In the genomic region with DNA sequence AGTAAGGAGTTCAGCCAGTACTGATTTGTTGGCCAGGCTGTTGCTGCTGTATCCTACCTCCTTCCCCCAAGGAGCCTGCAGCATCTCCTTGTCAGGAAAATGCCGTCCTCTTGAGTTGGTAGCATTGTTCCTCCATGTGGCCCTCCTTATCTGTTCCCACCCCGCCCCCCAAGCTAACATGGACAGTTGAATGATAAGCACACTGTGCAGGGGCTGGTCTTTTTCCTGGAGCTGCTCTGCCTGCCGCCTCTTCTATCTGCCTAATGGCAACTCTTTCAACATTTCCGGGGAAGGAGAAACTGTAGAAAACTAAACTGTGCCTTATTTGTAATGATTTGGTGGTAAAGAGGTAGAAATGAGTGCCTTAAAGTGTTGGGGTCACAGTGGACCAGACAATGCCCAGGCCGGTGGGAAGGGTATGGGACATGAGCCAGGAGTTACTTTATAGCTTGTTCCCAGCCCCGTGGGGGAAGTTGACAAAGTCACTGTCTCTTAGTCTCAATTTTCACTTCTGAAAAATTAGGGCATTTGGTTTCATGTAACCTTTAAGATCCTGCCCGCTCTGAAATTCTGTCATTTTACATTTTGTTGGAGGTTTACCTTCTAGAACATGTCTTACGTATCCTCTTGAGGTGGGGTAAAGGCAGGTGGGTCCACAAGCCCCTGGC, we compare ENCODE assay signal across 13 cellular contexts. TPM values are rescaled to one million over a fixed set of nuclear protein-coding genes. Genes with fewer than 3 reads are reported as not detected.
DNase-seq lines count a peak whose midpoint lies in the region; ATAC-seq and TF ChIP-seq lines count a peak whose summit lies in the region.
"Had no signal": no experiment of that assay in that cellular context is flagged by ENCODE, and none has a peak within 500 bp of the region (broad histone marks: within the 10 kb centered on the region; RNA-seq: fewer than 3 reads in every experiment).

No MANE protein-coding gene starts in this region.

- TF ChIP-seq CTCF in LNCaP clone FGC (IDR thresholded peaks at IDR 0.05; ENCODE audit: control insufficient read depth, extremely low read depth, insufficient read depth) = no peak

- no peaks in the 10 kb centered on the region for H3K9me3 ChIP-seq in skeletal muscle tissue (ENCODE audit: control insufficient read depth in 3 of 3, low read length in 3 of 3)

- no peaks in the 10 kb centered on the region for H3K27me3 ChIP-seq in skeletal muscle tissue (ENCODE audit: control insufficient read depth in 3 of 3, insufficient read depth in 3 of 3, low read length in 3 of 3)

- peaks cover 0 to 4% (median 0%) of the 10 kb centered on the region in 3 donors for H3K36me3 ChIP-seq in skeletal muscle tissue (ENCODE audit: control insufficient read depth in 3 of 3, insufficient read depth in 3 of 3, low read length in 3 of 3)

- peaks cover 88% of the 10 kb centered on the region for H3K4me1 Mint-ChIP-seq in activated T-cell treated with anti-CD3 and anti-CD28 coated beads, Interleukin-2, amount 50 U/mL, for 72 hours (ENCODE audit: low read depth)
- peaks cover 86% of the 10 kb centered on the region for H3K4me1 Mint-ChIP-seq in dendritic cell treated with granulocyte-macrophage colony-stimulating factor and Interleukin-4, amounts not matched to agents 40 ng/mL and 50 ng/mL, for 4 days (ENCODE audit: low read depth)

- H3K4me3 ChIP-seq in LNCaP clone FGC (ENCODE audit: low read depth, low read length) (peak overlapping the region; percentile 14; the same call in 1 of the 2 replicates), skeletal muscle tissue (ENCODE audit: low read length in 3 of 3) (no peak overlapping the region)

- peak overlapping the region; percentile 3 to 28 (median 10) for H3K9ac ChIP-seq in skeletal muscle tissue (ENCODE audit: low read depth in 1 of 3, low read length in 3 of 3)

- H3K36me3 Mint-ChIP-seq in activated T-cell treated with anti-CD3 and anti-CD28 coated beads, Interleukin-2, amount 50 U/mL, for 72 hours (ENCODE audit: insufficient read depth in 2 of 2) = peaks cover 0 to 5% of the 10 kb centered on the region in 2 donors
- H3K36me3 Mint-ChIP-seq in dendritic cell treated with granulocyte-macrophage colony-stimulating factor and Interleukin-4, amounts not matched to agents 40 ng/mL and 50 ng/mL, for 4 days (ENCODE audit: low read depth) = peaks cover 24% of the 10 kb centered on the region
- H3K36me3 Mint-ChIP-seq: natural killer cell treated with Interleukin-12 subunit alpha and Interleukin-12 subunit beta and Interleukin-15 and Interleukin-18, amount 100 ng/mL, for 72 hours had no signal

- peaks cover 54 to 61% (median 59%) of the 10 kb centered on the region in 3 donors for H3K4me1 ChIP-seq in skeletal muscle tissue (ENCODE audit: control insufficient read depth in 3 of 3, insufficient read depth in 3 of 3, low read length in 3 of 3)

- DNase-seq in activated T-cell treated with anti-CD3 and anti-CD28 coated beads, Interleukin-2, amount 50 U/mL, for 72 hours = no peak
- no peak for DNase-seq in activated T-cell treated with anti-CD3 and anti-CD28 coated beads, Interleukin-2, amount 50 U/mL, for 1 hour
- no peak for DNase-seq in LNCaP clone FGC (ENCODE audit: low read depth)
- no peak for DNase-seq in activated gamma-delta T cell (lab: John Stamatoyannopoulos, UW)
- no peak for DNase-seq in stimulated activated CD4-positive, alpha-beta T cell treated with anti-CD3 and anti-CD28 coated beads, Interleukin-2, amount 100 ng/mL, for 24 hours
- DNase-seq: activated naive CD4-positive, alpha-beta T cell treated with anti-CD3 and anti-CD28 coated beads, Interleukin-2, amount 10 ng/mL, durations not matched to agents 7 days and 5 days; cortex of kidney; RPMI8226 had no signal

- intact Hi-C loops in dendritic cell treated with granulocyte-macrophage colony-stimulating factor and Interleukin-4, amounts not matched to agents 40 ng/mL and 50 ng/mL, for 4 days (cut with micrococcal nuclease) = loop anchor here (10.0 kb wide), 2 partner anchors 49 to 121 kb away; no protein-coding TSS in a partner anchor

- H3K9me3 Mint-ChIP-seq in activated T-cell treated with anti-CD3 and anti-CD28 coated beads, Interleukin-2, amount 50 U/mL, for 72 hours = no peaks in the 10 kb centered on the region
- no peaks in the 10 kb centered on the region for H3K9me3 Mint-ChIP-seq in dendritic cell treated with granulocyte-macrophage colony-stimulating factor and Interleukin-4, amounts not matched to agents 40 ng/mL and 50 ng/mL, for 4 days
- H3K9me3 Mint-ChIP-seq: activated naive CD4-positive, alpha-beta T cell treated with anti-CD3 and anti-CD28 coated beads, Interleukin-2, amount 10 ng/mL, durations not matched to agents 7 days and 5 days; natural killer cell treated with Interleukin-12 subunit alpha and Interleukin-12 subunit beta and Interleukin-15 and Interleukin-18, amount 100 ng/mL, for 72 hours had no signal

- H3K4me3 Mint-ChIP-seq in activated T-cell treated with anti-CD3 and anti-CD28 coated beads, Interleukin-2, amount 50 U/mL, for 72 hours = peak overlapping the region; percentile 15 to 39
- H3K4me3 Mint-ChIP-seq in dendritic cell treated with granulocyte-macrophage colony-stimulating factor and Interleukin-4, amounts not matched to agents 40 ng/mL and 50 ng/mL, for 4 days = peak overlapping the region; percentile 45
- H3K4me3 Mint-ChIP-seq: activated naive CD4-positive, alpha-beta T cell treated with anti-CD3 and anti-CD28 coated beads, Interleukin-2, amount 10 ng/mL, durations not matched to agents 7 days and 5 days; natural killer cell treated with Interleukin-12 subunit alpha and Interleukin-12 subunit beta and Interleukin-15 and Interleukin-18, amount 100 ng/mL, for 72 hours had no signal

- H3K27ac ChIP-seq in skeletal muscle tissue (ENCODE audit: low read depth, low read length) = no peak overlapping the region

- no peak for ATAC-seq in activated T-cell treated with anti-CD3 and anti-CD28 coated beads, Interleukin-2, amount 50 U/mL, for 72 hours (replicated peaks in 1 of 2)
- ATAC-seq in HG03196 (IDR thresholded peaks at IDR 0.05; ENCODE audit: unreplicated experiment) = no peak
- ATAC-seq: natural killer cell treated with Interleukin-12 subunit alpha and Interleukin-12 subunit beta and Interleukin-15 and Interleukin-18, amount 100 ng/mL, for 72 hours had no signal

- peak overlapping the region; percentile 17 for H3K27ac Mint-ChIP-seq in activated T-cell treated with anti-CD3 and anti-CD28 coated beads, Interleukin-2, amount 50 U/mL, for 72 hours
- peak overlapping the region; percentile 57 for H3K27ac Mint-ChIP-seq in dendritic cell treated with granulocyte-macrophage colony-stimulating factor and Interleukin-4, amounts not matched to agents 40 ng/mL and 50 ng/mL, for 4 days
- H3K27ac Mint-ChIP-seq: activated naive CD4-positive, alpha-beta T cell treated with anti-CD3 and anti-CD28 coated beads, Interleukin-2, amount 10 ng/mL, durations not matched to agents 7 days and 5 days; natural killer cell treated with Interleukin-12 subunit alpha and Interleukin-12 subunit beta and Interleukin-15 and Interleukin-18, amount 100 ng/mL, for 72 hours had no signal

- H3K27me3 Mint-ChIP-seq in activated T-cell treated with anti-CD3 and anti-CD28 coated beads, Interleukin-2, amount 50 U/mL, for 72 hours (ENCODE audit: low read depth) = no peaks in the 10 kb centered on the region
- no peaks in the 10 kb centered on the region for H3K27me3 Mint-ChIP-seq in dendritic cell treated with granulocyte-macrophage colony-stimulating factor and Interleukin-4, amounts not matched to agents 40 ng/mL and 50 ng/mL, for 4 days
- H3K27me3 Mint-ChIP-seq: activated naive CD4-positive, alpha-beta T cell treated with anti-CD3 and anti-CD28 coated beads, Interleukin-2, amount 10 ng/mL, durations not matched to agents 7 days and 5 days; natural killer cell treated with Interleukin-12 subunit alpha and Interleukin-12 subunit beta and Interleukin-15 and Interleukin-18, amount 100 ng/mL, for 72 hours had no signal

RNA-seq across cellular contexts. Expression of a gene that starts 4.5 kb away (rescaled TPM):
- total RNA-seq in activated T-cell treated with anti-CD3 and anti-CD28 coated beads, Interleukin-2, amount 50 U/mL, for 72 hours = 100 to 1,000 TPM in 1 of 2 donors, 10 to 100 TPM in 1; 50.1 to 130 TPM
- 17.2 TPM for total RNA-seq in skeletal muscle tissue

RNA-seq across cellular contexts. Expression of a gene that starts 29.4 kb away (rescaled TPM):
- not detected for total RNA-seq in activated T-cell treated with anti-CD3 and anti-CD28 coated beads, Interleukin-2, amount 50 U/mL, for 72 hours
- total RNA-seq in skeletal muscle tissue = not detected
- total RNA-seq: LHCN-M2; natural killer cell treated with Interleukin-12 subunit alpha and Interleukin-12 subunit beta and Interleukin-15 and Interleukin-18, amount 100 ng/mL, for 72 hours had no signal
